17 cellular contexts compared by ENCODE assay signal in genomic region chr11:115736146-115736545, GRCh38.
"Had no signal": no experiment of that assay in that cellular context is flagged by ENCODE, and none has a peak within 500 bp of the region (broad histone marks: within the 10 kb centered on the region; RNA-seq: fewer than 3 reads in every experiment).

No MANE protein-coding gene starts in this region.

- ATAC-seq: left ventricle myocardium superior, right cardiac atrium had no signal

- H3K27ac Mint-ChIP-seq: activated naive CD8-positive, alpha-beta T cell treated with anti-CD3 and anti-CD28 coated beads, Interleukin-2, amount 10 ng/mL, durations not matched to agents 7 days and 5 days; activated T-helper 1 cell treated with anti-CD3 and anti-CD28 coated beads, Interleukin-12 subunit alpha, Interleukin-12 subunit beta, Interleukin-2, Interleukin-4 antibody, amounts not matched to agents 30 ng/mL and 10 ng/mL and 1 ng/mL, durations not matched to agents 14 hours and 24 hours and 36 hours; nephron had no signal

- H3K4me1 Mint-ChIP-seq: activated naive CD8-positive, alpha-beta T cell treated with anti-CD3 and anti-CD28 coated beads, Interleukin-2, amount 10 ng/mL, durations not matched to agents 7 days and 5 days; nephron had no signal

- H3K4me3 ChIP-seq: skin epidermis, transverse colon, vagina had no signal

- H3K36me3 Mint-ChIP-seq: activated naive CD8-positive, alpha-beta T cell treated with anti-CD3 and anti-CD28 coated beads, Interleukin-2, amount 10 ng/mL, durations not matched to agents 7 days and 5 days had no signal

- H3K4me3 Mint-ChIP-seq: activated naive CD8-positive, alpha-beta T cell treated with anti-CD3 and anti-CD28 coated beads, Interleukin-2, amount 10 ng/mL, durations not matched to agents 7 days and 5 days; activated T-helper 1 cell treated with anti-CD3 and anti-CD28 coated beads, Interleukin-12 subunit alpha, Interleukin-12 subunit beta, Interleukin-2, Interleukin-4 antibody, amounts not matched to agents 30 ng/mL and 10 ng/mL and 1 ng/mL, durations not matched to agents 14 hours and 24 hours and 36 hours; nephron had no signal

- H3K27me3 Mint-ChIP-seq: activated naive CD8-positive, alpha-beta T cell treated with anti-CD3 and anti-CD28 coated beads, Interleukin-2, amount 10 ng/mL, durations not matched to agents 7 days and 5 days had no signal

- H3K36me3 ChIP-seq: transverse colon, vagina had no signal

- H3K4me1 ChIP-seq: transverse colon, vagina had no signal

- H3K9me3 ChIP-seq: transverse colon, vagina had no signal

- DNase-seq: activated CD4-positive, CD25-positive, alpha-beta regulatory T cell treated with anti-CD3 and anti-CD28 coated beads, Interleukin-2, amount 50 U/mL, for 72 hours; activated naive CD8-positive, alpha-beta T cell treated with anti-CD3 and anti-CD28 coated beads, Interleukin-2, amount 10 ng/mL, durations not matched to agents 7 days and 5 days; anterior cingulate cortex; islet precursor cell; left ventricle myocardium superior; mesenchymal stem cell; nucleus accumbens; right cardiac atrium; stimulated activated CD4-positive, alpha-beta T cell treated with anti-CD3 and anti-CD28 coated beads, Interleukin-15, amount 100 ng/mL, for 24 hours; stimulated activated CD4-positive, alpha-beta T cell treated with anti-CD3 and anti-CD28 coated beads, Interleukin-4, amount 100 ng/mL, for 1 hour; stimulated activated naive CD4-positive, alpha-beta T cell treated with Interleukin-2 at 50 U/mL for 16 hours; substantia nigra; transverse colon had no signal

- H3K9me3 Mint-ChIP-seq: nephron had no signal

- H3K27me3 ChIP-seq: transverse colon, vagina had no signal
